Comparison of ENCODE assay signal across 26 cellular contexts in the genomic region with DNA sequence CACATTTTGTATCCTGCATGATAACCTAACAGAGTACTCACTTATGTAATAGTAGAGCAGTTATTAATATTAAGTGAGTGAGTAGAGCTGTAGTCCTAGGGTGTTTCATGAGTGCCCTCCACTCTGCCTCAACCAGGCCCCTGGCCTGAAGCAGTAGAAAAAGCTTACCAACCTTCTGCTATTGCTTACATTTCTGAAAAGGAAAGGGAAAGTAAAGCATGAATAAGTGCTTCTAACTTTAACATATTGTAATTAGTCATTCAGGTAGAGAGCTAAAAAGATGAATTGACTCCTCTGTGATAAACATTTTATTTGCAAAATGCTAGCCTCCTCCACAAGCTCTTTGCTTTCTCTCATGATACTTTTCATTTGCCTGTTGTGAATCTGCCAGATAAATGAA.
"Had no signal": no experiment of that assay in that cellular context is flagged by ENCODE, and none has a peak within 500 bp of the region (broad histone marks: within the 10 kb centered on the region; RNA-seq: fewer than 3 reads in every experiment).

No MANE protein-coding gene starts in this region.

- H3K36me3 ChIP-seq: breast epithelium, colonic mucosa, left lung, lower lobe of right lung, neural progenitor cell, sigmoid colon had no signal

- H3K4me1 ChIP-seq: breast epithelium, colonic mucosa, left lung, lower lobe of right lung, neural progenitor cell, parathyroid adenoma, psoas muscle, sigmoid colon, testis had no signal

- H3K27ac ChIP-seq: breast epithelium, colonic mucosa, left lung, lower lobe of right lung, neural progenitor cell, parathyroid adenoma, psoas muscle, sigmoid colon, testis had no signal

- H3K27me3 ChIP-seq: breast epithelium, colonic mucosa, left lung, neural progenitor cell, sigmoid colon, testis had no signal

- ATAC-seq: activated naive CD8-positive, alpha-beta T cell treated with anti-CD3 and anti-CD28 coated beads, Interleukin-2, amount 50 U/mL, for 24 hours; left lung; lower lobe of right lung; natural killer cell; psoas muscle; stimulated activated memory B cell treated with anti-CD40 and anti-IgM and Interleukin-4, amounts not matched to agents 10 μg/mL and 1 μg/mL and 100 μg/mL, for 72 hours had no signal

- DNase-seq: activated CD4-positive, alpha-beta memory T cell treated with anti-CD3 and anti-CD28 coated beads for 36 hours; activated CD4-positive, alpha-beta T cell treated with anti-CD3 and anti-CD28 coated beads, Interleukin-2, amount 10 ng/mL, durations not matched to agents 24 days and 14 days; activated CD4-positive, CD25-positive, alpha-beta regulatory T cell treated with anti-CD3 and anti-CD28 coated beads, Interleukin-2, amount 50 U/mL, for 72 hours; activated CD8-positive, alpha-beta memory T cell treated with anti-CD3 and anti-CD28 coated beads, Interleukin-2, amount 50 U/mL, for 48 hours; activated gamma-delta T cell treated with Interleukin-2 at 50 U/mL for 16 hours; activated naive CD8-positive, alpha-beta T cell treated with anti-CD3 and anti-CD28 coated beads, Interleukin-2, amount 50 U/mL, for 24 hours; activated T-cell treated with anti-CD3 and anti-CD28 coated beads, Interleukin-2, amount 50 U/mL, for 24 hours; amygdala; colonic mucosa; effector memory CD4-positive, alpha-beta T cell; left lung; lower lobe of right lung; mesenchymal stem cell; natural killer cell; occipital lobe; psoas muscle; sigmoid colon; small intestine; stimulated activated CD4-positive, alpha-beta T cell treated with anti-CD3 and anti-CD28 coated beads, Interleukin-4, amount 100 ng/mL, for 24 hours; T1000; testis; trophoblast cell had no signal

- H3K9me3 ChIP-seq: breast epithelium, colonic mucosa, left lung, lower lobe of right lung, psoas muscle, testis had no signal

- H3K4me3 ChIP-seq: breast epithelium, colonic mucosa, left lung, lower lobe of right lung, neural progenitor cell, psoas muscle, sigmoid colon, testis had no signal
